17 cellular contexts compared by ENCODE assay signal in genomic region chr13:98141509-98141908, GRCh38. TPM values are rescaled to one million over a fixed set of nuclear protein-coding genes. Genes with fewer than 3 reads are reported as not detected.
DNase-seq lines count a peak whose midpoint lies in the region; ATAC-seq and TF ChIP-seq lines count a peak whose summit lies in the region.
"Had no signal": no experiment of that assay in that cellular context is flagged by ENCODE, and none has a peak within 500 bp of the region (broad histone marks: within the 10 kb centered on the region; RNA-seq: fewer than 3 reads in every experiment).

No MANE protein-coding gene starts in this region.

- H3K27ac ChIP-seq in right lobe of liver = no peak overlapping the region
- H3K27ac ChIP-seq in upper lobe of right lung = no peak overlapping the region
- H3K27ac ChIP-seq in body of pancreas = peak overlapping the region in 2 of 4 donors; percentile 88 to 95
- H3K27ac ChIP-seq: PC-9 had no signal

- peak; percentile 2; the same call in 1 of the 2 replicates for ATAC-seq in WTC11
- no peak for ATAC-seq in right lobe of liver
- no peak for ATAC-seq in upper lobe of right lung
- no peak for ATAC-seq in body of pancreas

- H3K4me1 ChIP-seq in right lobe of liver (peaks cover 0 to 24% (median 7%) of the 10 kb centered on the region in 4 donors), upper lobe of right lung (peaks cover 18% of the 10 kb centered on the region), body of pancreas (peaks cover 33% of the 10 kb centered on the region)

- H3K27ac Mint-ChIP-seq in activated naive CD8-positive, alpha-beta T cell = no peak overlapping the region
- no peak overlapping the region for H3K27ac Mint-ChIP-seq in activated naive CD8-positive, alpha-beta T cell treated with anti-CD3 and anti-CD28 coated beads for 36 hours
- H3K27ac Mint-ChIP-seq in WTC11 = no peak overlapping the region
- H3K27ac Mint-ChIP-seq: activated naive CD4-positive, alpha-beta T cell treated with anti-CD3 and anti-CD28 coated beads, Interleukin-2, amount 50 U/mL, for 72 hours had no signal

- H3K36me3 ChIP-seq in right lobe of liver = no peaks in the 10 kb centered on the region
- no peaks in the 10 kb centered on the region for H3K36me3 ChIP-seq in upper lobe of right lung
- H3K36me3 ChIP-seq in body of pancreas (replicated peaks in 1 of 2; ENCODE audit: insufficient read depth in 1 of 2, low read depth in 2 of 2) = no peaks in the 10 kb centered on the region
- H3K36me3 ChIP-seq: esophagus muscularis mucosa, prostate gland had no signal

- H3K9me3 Mint-ChIP-seq in activated naive CD8-positive, alpha-beta T cell (ENCODE audit: low read depth) = no peaks in the 10 kb centered on the region
- H3K9me3 Mint-ChIP-seq in activated naive CD8-positive, alpha-beta T cell treated with anti-CD3 and anti-CD28 coated beads for 36 hours = no peaks in the 10 kb centered on the region
- no peaks in the 10 kb centered on the region for H3K9me3 Mint-ChIP-seq in WTC11
- H3K9me3 Mint-ChIP-seq: activated naive CD4-positive, alpha-beta T cell treated with anti-CD3 and anti-CD28 coated beads, Interleukin-2, amount 50 U/mL, for 72 hours had no signal

- POLR2A ChIA-PET in WTC11 (lab: Charles Lee) = no interaction called here

- TF ChIP-seq POLR2A in right lobe of liver (IDR thresholded peaks at IDR 0.05) (no peak), body of pancreas (IDR thresholded peaks at IDR 0.05) (no peak)

- peak overlapping the region; percentile 64 for H3K4me3 Mint-ChIP-seq in activated naive CD8-positive, alpha-beta T cell
- H3K4me3 Mint-ChIP-seq in activated naive CD8-positive, alpha-beta T cell treated with anti-CD3 and anti-CD28 coated beads for 36 hours = no peak overlapping the region
- peak overlapping the region; percentile 74 for H3K4me3 Mint-ChIP-seq in WTC11

- H3K36me3 Mint-ChIP-seq in activated naive CD8-positive, alpha-beta T cell = no peaks in the 10 kb centered on the region
- H3K36me3 Mint-ChIP-seq in activated naive CD8-positive, alpha-beta T cell treated with anti-CD3 and anti-CD28 coated beads for 36 hours = no peaks in the 10 kb centered on the region
- H3K36me3 Mint-ChIP-seq in WTC11 = no peaks in the 10 kb centered on the region
- H3K36me3 Mint-ChIP-seq: activated naive CD4-positive, alpha-beta T cell treated with anti-CD3 and anti-CD28 coated beads, Interleukin-2, amount 50 U/mL, for 72 hours had no signal

- no peaks in the 10 kb centered on the region for H3K9me3 ChIP-seq in right lobe of liver
- no peaks in the 10 kb centered on the region for H3K9me3 ChIP-seq in upper lobe of right lung
- no peaks in the 10 kb centered on the region for H3K9me3 ChIP-seq in body of pancreas
- H3K9me3 ChIP-seq: esophagus muscularis mucosa, prostate gland had no signal

- intact Hi-C loops in right lobe of liver (cut with DNase I) = no loop called here
- intact Hi-C loops in upper lobe of right lung (cut with DNase I) = no loop called here
- intact Hi-C loops in body of pancreas (cut with DNase I) = loop anchor here (10.0 kb wide), 2 partner anchors 263 to 293 kb away; no protein-coding TSS in a partner anchor

- WGBS in right lobe of liver (ENCODE audit: insufficient coverage, low coverage, low lambda C conversion rate, missing lambda C conversion rate) = 83% methylated on average over 6 of the region's 8 CpGs
- WGBS in body of pancreas, 2 donors = 70 to 73% methylated on average over 8 of the region's 8 CpGs

- TF ChIP-seq CTCF in WTC11 (IDR thresholded peaks at IDR 0.05) (no peak), right lobe of liver (IDR thresholded peaks at IDR 0.05) (no peak), upper lobe of right lung (IDR thresholded peaks at IDR 0.05) (no peak), body of pancreas (IDR thresholded peaks at IDR 0.05) (no peak)

- H3K27me3 Mint-ChIP-seq in activated naive CD8-positive, alpha-beta T cell = peaks cover 43% of the 10 kb centered on the region
- peaks cover 73% of the 10 kb centered on the region for H3K27me3 Mint-ChIP-seq in activated naive CD8-positive, alpha-beta T cell treated with anti-CD3 and anti-CD28 coated beads for 36 hours
- peaks cover 30% of the 10 kb centered on the region for H3K27me3 Mint-ChIP-seq in WTC11 (ENCODE audit: low read depth)

- no peak for DNase-seq in activated naive CD8-positive, alpha-beta T cell treated with anti-CD3 and anti-CD28 coated beads for 36 hours
- no peak for DNase-seq in WTC11 (ENCODE audit: low spot score)
- DNase-seq in right lobe of liver = no peak
- DNase-seq in upper lobe of right lung = no peak
- no peak for DNase-seq in stimulated activated naive CD4-positive, alpha-beta T cell treated with Interleukin-2 at 50 U/mL for 16 hours (lab: John Stamatoyannopoulos, UW)
- DNase-seq in body of pancreas = no peak
- DNase-seq in iPS-NIHi11 (ENCODE audit: low spot score) = no peak
- DNase-seq: activated CD4-positive, alpha-beta T cell treated with anti-CD3 and anti-CD28 coated beads, Interleukin-2, amount 50 U/mL, for 1 hour; hippocampal formation; mammary epithelial cell; NCI-H1092 had no signal

- peak overlapping the region in 2 of 3 donors; percentile 81 to 84 for H3K4me3 ChIP-seq in right lobe of liver
- H3K4me3 ChIP-seq in upper lobe of right lung = peak overlapping the region; percentile 62
- H3K4me3 ChIP-seq in body of pancreas = no peak overlapping the region

- H3K27me3 ChIP-seq in right lobe of liver = no peaks in the 10 kb centered on the region
- no peaks in the 10 kb centered on the region for H3K27me3 ChIP-seq in upper lobe of right lung
- H3K27me3 ChIP-seq in body of pancreas = no peaks in the 10 kb centered on the region
- H3K27me3 ChIP-seq: esophagus muscularis mucosa had no signal

- CTCF ChIA-PET in WTC11 (lab: Charles Lee) = interaction anchor here (0.7 to 1.7 kb wide), 4 partner anchors 108 to 289 kb away, joined by 3 to 7 read pairs (median 4); no protein-coding TSS in a partner anchor

- peaks cover 4% of the 10 kb centered on the region for H3K4me1 Mint-ChIP-seq in activated naive CD8-positive, alpha-beta T cell (ENCODE audit: low read depth)
- H3K4me1 Mint-ChIP-seq in activated naive CD8-positive, alpha-beta T cell treated with anti-CD3 and anti-CD28 coated beads for 36 hours = peaks cover 7% of the 10 kb centered on the region
- peaks cover 35% of the 10 kb centered on the region for H3K4me1 Mint-ChIP-seq in WTC11

TF ChIP-seq in WTC11, 78 proteins besides CTCF, POLR2A, EP300 and RAD21:
- no peak for TF ChIP-seq PREB (CRISPR knock-in tag; IDR thresholded peaks at IDR 0.05; ENCODE audit: borderline replicate concordance)

RNA-seq across cellular contexts. Expression of gene FARP1, which starts 1.4 kb away (rescaled TPM):
- total RNA-seq in activated naive CD8-positive, alpha-beta T cell treated with anti-CD3 and anti-CD28 coated beads for 36 hours = under 1 TPM; 0.21 to 0.48 TPM
- total RNA-seq in WTC11 (2021) = 80.8 to 96.6 TPM (median 91.1 TPM) in 3 replicates
- total RNA-seq in right lobe of liver = 100 to 1,000 TPM in 1 of 6 experiments, 10 to 100 TPM in 5; 44.9 to 104 (median 80.0) TPM
- 95.9 TPM for total RNA-seq in upper lobe of right lung
- 10 to 100 TPM; 89.5 to 93.6 TPM for total RNA-seq in body of pancreas

RNA-seq across cellular contexts. Expression of gene RNF113B, which starts 35.6 kb away (rescaled TPM):
- not detected for total RNA-seq in activated naive CD8-positive, alpha-beta T cell treated with anti-CD3 and anti-CD28 coated beads for 36 hours
- total RNA-seq in WTC11 (2021) = not detected in 3 replicates
- total RNA-seq in right lobe of liver = not detected
- not detected for total RNA-seq in upper lobe of right lung
- total RNA-seq in body of pancreas = not detected
- total RNA-seq: activated naive CD4-positive, alpha-beta T cell treated with anti-CD3 and anti-CD28 coated beads, Interleukin-2, amount 50 U/mL, for 72 hours; esophagus muscularis mucosa; mammary epithelial cell; PC-9; ureter had no signal

Comparison
In these comparisons a context has a peak if more than half of its experiments do, and no peak if none do; other contexts are left out.
1. H3K4me3 ChIP-seq: peak in right lobe of liver (2 of 3) and upper lobe of right lung (single experiment); none in body of pancreas (0 of 2).
2. RNA of gene FARP1, which starts 1.4 kb away (total RNA-seq): 80.8 to 96.6 TPM in WTC11, 95.9 TPM in upper lobe of right lung (single experiment), 89.5 to 93.6 TPM in body of pancreas and 44.9 to 104 TPM in right lobe of liver; 0.21 to 0.48 TPM in activated naive CD8-positive, alpha-beta T cell treated with anti-CD3 and anti-CD28 coated beads for 36 hours; every median in the first group is over 10 times any median in the second.